In genomic region chr11:35173011-35173511, GRCh38 we compare ENCODE assay signal across 8 cellular contexts. TPM values are rescaled to one million over a fixed set of nuclear protein-coding genes. Genes with fewer than 3 reads are reported as not detected.
DNase-seq lines count a peak whose midpoint lies in the region; ATAC-seq and TF ChIP-seq lines count a peak whose summit lies in the region.

No MANE protein-coding gene starts in this region.

- H3K27ac ChIP-seq in GM23338 (ENCODE audit: low read depth) (peak overlapping the region; percentile 24; the same call in 1 of the 2 replicates), Peyer's patch (peak overlapping the region; percentile 24 to 76 (median 58)), right lobe of liver (peak overlapping the region in 2 of 3 donors; percentile 2 to 60), neuronal stem cell (replicated peaks; ENCODE audit: low read length) (no peak overlapping the region)

- no peaks in the 10 kb centered on the region for H3K36me3 Mint-ChIP-seq in GM23338 (ENCODE audit: low read depth)

- no peaks in the 10 kb centered on the region for H3K27me3 ChIP-seq in GM23338 (ENCODE audit: insufficient read depth)
- no peaks in the 10 kb centered on the region for H3K27me3 ChIP-seq in Peyer's patch
- no peaks in the 10 kb centered on the region for H3K27me3 ChIP-seq in right lobe of liver
- no peaks in the 10 kb centered on the region for H3K27me3 ChIP-seq in neuronal stem cell (ENCODE audit: control insufficient read depth in 3 of 3, insufficient read depth in 3 of 3, low read depth in 1 of 3, low read length in 3 of 3)

- H2AFZ ChIP-seq in GM23338, result no peak overlapping the region
- no peak overlapping the region for H2AFZ ChIP-seq in neuronal stem cell (ENCODE audit: low read length)

- no peaks in the 10 kb centered on the region for H3K9me3 Mint-ChIP-seq in GM23338

- H3K4me1 ChIP-seq in GM23338 (ENCODE audit: insufficient read depth) (peaks cover 31% of the 10 kb centered on the region), Peyer's patch (peaks cover 4 to 60% (median 30%) of the 10 kb centered on the region in 4 donors), right lobe of liver (peaks cover 0 to 29% (median 4%) of the 10 kb centered on the region in 4 donors), neuronal stem cell (ENCODE audit: control insufficient read depth in 2 of 2, insufficient read depth in 1 of 2, low read depth in 1 of 2, low read length in 2 of 2) (peaks cover 3 to 23% of the 10 kb centered on the region in 2 donors)

- no peak overlapping the region for H3K27ac Mint-ChIP-seq in GM23338

- H4K91ac ChIP-seq in neuronal stem cell (ENCODE audit: low read depth, low read length, poor library complexity), result no peak overlapping the region

- no peak overlapping the region for H3K14ac ChIP-seq in neuronal stem cell (ENCODE audit: low read length)

- no peak for TF ChIP-seq CTCF in GM12865 (IDR thresholded peaks at IDR 0.05; ENCODE audit: insufficient read depth, low read depth, low read length, missing control alignments)
- no peak for TF ChIP-seq CTCF in GM23338 (conservative IDR thresholded peaks at IDR 0.05; ENCODE audit: low read depth in 2 of 2)
- no peak for TF ChIP-seq CTCF in Peyer's patch (IDR thresholded peaks at IDR 0.05)
- TF ChIP-seq CTCF in right lobe of liver (IDR thresholded peaks at IDR 0.05), result no peak

- H4K8ac ChIP-seq in neuronal stem cell (ENCODE audit: low read depth, low read length), result no peak overlapping the region

- H3K23ac ChIP-seq in neuronal stem cell (ENCODE audit: low read depth, low read length, poor library complexity), result no peak overlapping the region

- H3K18ac ChIP-seq in neuronal stem cell (ENCODE audit: low read length), result no peak overlapping the region

- no peaks in the 10 kb centered on the region for H3F3A ChIP-seq in GM23338 (replicated peaks; ENCODE audit: low read depth)

- no peaks in the 10 kb centered on the region for H3K9me3 ChIP-seq in Peyer's patch
- no peaks in the 10 kb centered on the region for H3K9me3 ChIP-seq in right lobe of liver
- no peaks in the 10 kb centered on the region for H3K9me3 ChIP-seq in neuronal stem cell (replicated peaks in 1 of 2; ENCODE audit: control insufficient read depth in 2 of 2, insufficient read depth in 1 of 2, low read depth in 1 of 2, low read length in 2 of 2)

- H2BK15ac ChIP-seq in neuronal stem cell (ENCODE audit: low read length), result no peak overlapping the region

- H3K36me3 ChIP-seq in GM23338 (ENCODE audit: insufficient read depth) (no peaks in the 10 kb centered on the region), Peyer's patch (peaks cover 0 to 13% (median 0%) of the 10 kb centered on the region in 3 donors), right lobe of liver (no peaks in the 10 kb centered on the region), neuronal stem cell (replicated peaks in 1 of 2; ENCODE audit: control insufficient read depth in 2 of 2, insufficient read depth in 2 of 2, low read length in 2 of 2) (no peaks in the 10 kb centered on the region)

- H3K4me2 ChIP-seq in GM23338 (peak overlapping the region; percentile 49; the same call in 1 of the 2 replicates), neuronal stem cell (ENCODE audit: insufficient read depth, low read length, poor library complexity, severe bottlenecking) (no peak overlapping the region)

- no peak overlapping the region for H3K9ac ChIP-seq in neuronal stem cell (ENCODE audit: low read depth, low read length, poor library complexity)

- no peak overlapping the region for H3K4ac ChIP-seq in neuronal stem cell (ENCODE audit: low read length)

- no peak overlapping the region for H2AK5ac ChIP-seq in neuronal stem cell (ENCODE audit: low read depth, low read length)

- 0% methylated on average over 2 of the region's 2 CpGs for WGBS in right lobe of liver (ENCODE audit: insufficient coverage, low coverage, low lambda C conversion rate, missing lambda C conversion rate)
- no CpG with 5 or more reads among the region's 2 CpGs for WGBS in neuronal stem cell (ENCODE audit: extremely low coverage in 2 of 2, insufficient read length in 2 of 2, insufficient replicate concordance in 1 of 2), 2 donors

- ATAC-seq in GM23338 (peak; percentile 84), right lobe of liver (peak; percentile 90 to 94 (median 92))

- H3K4me3 ChIP-seq in GM12865 (ENCODE audit: low read depth, low read length) (no peak overlapping the region; the same call in 1 of the 2 replicates), GM23338 (no peak overlapping the region), Peyer's patch (no peak overlapping the region), right lobe of liver (no peak overlapping the region), neuronal stem cell (ENCODE audit: low read length in 2 of 2) (no peak overlapping the region)

- H3K9me2 ChIP-seq in GM23338 (ENCODE audit: insufficient read depth), result peaks cover 7% of the 10 kb centered on the region; the same call in 1 of the 2 replicates

- H3K4me3 Mint-ChIP-seq in GM23338, result no peak overlapping the region

- peak; percentile 61 for DNase-seq in GM12865 (ENCODE audit: low read depth)
- DNase-seq in GM23338 (ENCODE audit: low spot score), result peak; percentile 32
- DNase-seq in Peyer's patch, result peak in 1 of 3 donors; percentile 58
- peak in 2 of 3 donors; percentile 60 to 63 for DNase-seq in right lobe of liver
- DNase-seq in stimulated activated CD4-positive, alpha-beta T cell treated with anti-CD3 and anti-CD28 coated beads, Interleukin-12 subunit alpha, Interleukin-12 subunit beta, amount 100 ng/mL, for 4 hours, result no peak
- DNase-seq in inferior parietal cortex (ENCODE audit: extremely low spot score), result no peak
- DNase-seq in activated T-cell treated with anti-CD3 and anti-CD28 coated beads, Interleukin-2, amount 50 U/mL, for 1 hour, result no peak
- no peak for DNase-seq in neuronal stem cell (ENCODE audit: low spot score)

- TF ChIP-seq POLR2A in Peyer's patch (IDR thresholded peaks at IDR 0.05) (no peak), right lobe of liver (IDR thresholded peaks at IDR 0.05) (peak; percentile 5)

- H3K79me2 ChIP-seq in GM23338 (replicated peaks; ENCODE audit: insufficient read depth), result no peaks in the 10 kb centered on the region

- no peak overlapping the region for H2BK120ac ChIP-seq in neuronal stem cell (ENCODE audit: low read depth, low read length)

- H3K79me1 ChIP-seq in neuronal stem cell (ENCODE audit: low read depth, low read length), result no peaks in the 10 kb centered on the region

- no peaks in the 10 kb centered on the region for H4K20me1 ChIP-seq in GM23338 (replicated peaks; ENCODE audit: insufficient read depth)

- H3K27me3 Mint-ChIP-seq in GM23338 (ENCODE audit: insufficient read depth, low read depth, poor library complexity), result peaks cover 2% of the 10 kb centered on the region

- H3K4me1 Mint-ChIP-seq in GM23338, result peaks cover 28% of the 10 kb centered on the region

- intact Hi-C loops in right lobe of liver (cut with DNase I), result no loop called here

- H2BK5ac ChIP-seq in neuronal stem cell (ENCODE audit: low read length), result no peak overlapping the region

- no peak overlapping the region for H2BK12ac ChIP-seq in neuronal stem cell (ENCODE audit: low read length)

TF ChIP-seq in GM23338, 12 proteins besides CTCF, POLR2A, EP300 and RAD21 (continues in another document):
- TF ChIP-seq JUNB (IDR thresholded peaks at IDR 0.05; ENCODE audit: unreplicated experiment), result no peak
- TF ChIP-seq STAT1 (IDR thresholded peaks at IDR 0.05; ENCODE audit: unreplicated experiment), result no peak
- TF ChIP-seq EZH2 (IDR thresholded peaks at IDR 0.05; ENCODE audit: low read depth, unreplicated experiment), result no peak

RNA-seq across cellular contexts. Expression of gene CD44, which starts 34.1 kb away (rescaled TPM):
- total RNA-seq in GM23338 (2014; rRNA removed; shearing (Covaris generic)), result 8.3 and 10.1 TPM in 2 replicates
- polyA plus RNA-seq in GM23338 (2016; fragmentation: Nextera tagmentation; extraction: Ambion mirVana), result 3.8 and 4.0 TPM in 2 replicates
- total RNA-seq in Peyer's patch (100 to 1,000 TPM in 3 of 4 donors, 10 to 100 TPM in 1; 71.6 to 412 (median 130) TPM), right lobe of liver (10 to 100 TPM; 12.2 to 64.1 (median 22.9) TPM)
- polyA plus RNA-seq in neuronal stem cell (2013, experiment 1 of 2), result 1.6 TPM
- polyA plus RNA-seq in neuronal stem cell (2013, experiment 2 of 2), result 0.75 TPM

Comparison
In these comparisons a context has a peak if more than half of its experiments do, and no peak if none do; other contexts are left out.
1. DNase-seq: peak in GM12865 (single experiment), GM23338 (single experiment) and right lobe of liver (2 of 3); none in stimulated activated CD4-positive, alpha-beta T cell treated with anti-CD3 and anti-CD28 coated beads, Interleukin-12 subunit alpha, Interleukin-12 subunit beta, amount 100 ng/mL, for 4 hours (single experiment), inferior parietal cortex (single experiment), activated T-cell treated with anti-CD3 and anti-CD28 coated beads, Interleukin-2, amount 50 U/mL, for 1 hour (single experiment) and neuronal stem cell (single experiment).